Comparison of ENCODE assay signal across 12 cellular contexts in the genomic region with DNA sequence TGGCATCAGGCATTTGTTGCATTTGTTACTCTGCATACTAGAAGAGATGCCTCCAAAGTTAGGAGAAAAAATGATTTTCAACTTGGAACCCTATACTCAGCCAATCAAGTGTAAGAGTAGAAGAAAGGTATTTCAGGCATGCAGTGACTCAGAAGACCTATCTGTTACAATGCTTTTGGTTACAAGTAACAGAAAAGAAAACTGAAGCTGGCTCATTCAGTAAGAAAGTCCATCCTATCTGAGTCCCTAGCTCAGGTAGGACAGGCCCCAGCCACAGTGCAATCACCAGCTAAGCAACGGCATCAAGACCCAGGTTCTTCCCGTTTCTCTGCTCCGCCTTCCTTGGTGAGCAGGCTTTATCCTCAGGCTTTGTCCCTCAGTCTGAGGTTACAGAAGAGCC. TPM values are rescaled to one million over a fixed set of nuclear protein-coding genes. Genes with fewer than 3 reads are reported as not detected.
DNase-seq lines count a peak whose midpoint lies in the region; ATAC-seq and TF ChIP-seq lines count a peak whose summit lies in the region.
"Had no signal": no experiment of that assay in that cellular context is flagged by ENCODE, and none has a peak within 500 bp of the region (broad histone marks: within the 10 kb centered on the region; RNA-seq: fewer than 3 reads in every experiment).

No MANE protein-coding gene starts in this region.

- intact Hi-C loops in mammary epithelial cell (cut with micrococcal nuclease): no loop called here
- intact Hi-C loops in naive thymus-derived CD4-positive, alpha-beta T cell (cut with micrococcal nuclease): no loop called here

- BruUV-seq in mammary epithelial cell (replicated peaks; lab: Mats Ljungman, UMichigan): no TSS peak

- H3K4me2 ChIP-seq in mammary epithelial cell (ENCODE audit: insufficient read depth, low read depth, low read length): peak overlapping the region; percentile 56

- no peak for ATAC-seq in GM19328 (IDR thresholded peaks at IDR 0.05; ENCODE audit: unreplicated experiment)
- ATAC-seq in naive thymus-derived CD4-positive, alpha-beta T cell: no peak
- ATAC-seq: stimulated activated memory B cell treated with anti-CD40 and anti-IgM and Interleukin-4, amounts not matched to agents 10 μg/mL and 1 μg/mL and 100 μg/mL, for 72 hours had no signal

- no peak overlapping the region for H3K9ac ChIP-seq in mammary epithelial cell (ENCODE audit: insufficient read depth, low read length)

- H3K36me3 Mint-ChIP-seq in naive thymus-derived CD4-positive, alpha-beta T cell: peaks cover 0 to 8% (median 4%) of the 10 kb centered on the region in 5 donors

- H3K9me3 ChIP-seq in mammary epithelial cell (replicated peaks; ENCODE audit: insufficient read depth, low read length) (peaks cover 2% of the 10 kb centered on the region), WERI-Rb-1 (ENCODE audit: severe bottlenecking) (no peaks in the 10 kb centered on the region)
- H3K9me3 ChIP-seq in naive thymus-derived CD4-positive, alpha-beta T cell (ENCODE audit: control insufficient read depth in 2 of 3, low read length in 3 of 3): no peaks in the 10 kb centered on the region

- H3K4me3 ChIP-seq in AG09309 (ENCODE audit: control insufficient read depth, low read depth, low read length) (no peak overlapping the region), mammary epithelial cell (replicated peaks in 1 of 3; ENCODE audit: insufficient read depth in 1 of 3, low read depth in 2 of 3, low read length in 3 of 3) (no peak overlapping the region), WERI-Rb-1 (ENCODE audit: low read depth, low read length) (no peak overlapping the region)
- H3K4me3 ChIP-seq in naive thymus-derived CD4-positive, alpha-beta T cell (ENCODE audit: low read length): no peak overlapping the region
- H3K4me3 ChIP-seq: skin epidermis had no signal

- H3K27ac Mint-ChIP-seq in naive thymus-derived CD4-positive, alpha-beta T cell: peak overlapping the region in 1 of 9 donors; percentile 33
- H3K27ac Mint-ChIP-seq: activated B cell treated with CpG ODN at 0.5 μM for 24 hours had no signal

- H3K79me2 ChIP-seq in mammary epithelial cell (ENCODE audit: insufficient read depth, low read length): peaks cover 80% of the 10 kb centered on the region

- peak overlapping the region in 1 of 10 donors; percentile 41 for H3K4me3 Mint-ChIP-seq in naive thymus-derived CD4-positive, alpha-beta T cell
- H3K4me3 Mint-ChIP-seq: activated B cell treated with CpG ODN at 0.5 μM for 24 hours; brain; stimulated activated memory B cell treated with anti-CD40 and anti-IgM and Interleukin-4, amounts not matched to agents 10 μg/mL and 1 μg/mL and 100 μg/mL, for 72 hours had no signal

- WGBS in mammary epithelial cell (ENCODE audit: low coverage, missing lambda C conversion rate): 17% methylated on average over 2 of the region's 3 CpGs

- peak overlapping the region; percentile 40 for H3K27ac ChIP-seq in mammary epithelial cell (ENCODE audit: insufficient read depth, low read depth, low read length)
- no peak overlapping the region for H3K27ac ChIP-seq in WERI-Rb-1
- no peak overlapping the region for H3K27ac ChIP-seq in naive thymus-derived CD4-positive, alpha-beta T cell (ENCODE audit: low read depth, low read length)
- H3K27ac ChIP-seq: skin epidermis had no signal

- H3K27me3 ChIP-seq in mammary epithelial cell (ENCODE audit: insufficient read depth, low read length) (no peaks in the 10 kb centered on the region), WERI-Rb-1 (ENCODE audit: insufficient read depth, low read depth, severe bottlenecking) (peaks cover 2% of the 10 kb centered on the region)
- H3K27me3 ChIP-seq in naive thymus-derived CD4-positive, alpha-beta T cell (ENCODE audit: control insufficient read depth in 2 of 2, insufficient read depth in 2 of 2, low read length in 2 of 2): no peaks in the 10 kb centered on the region

- H4K20me1 ChIP-seq in mammary epithelial cell (ENCODE audit: insufficient read depth, low read length): no peaks in the 10 kb centered on the region

- in situ Hi-C loops in mammary epithelial cell (cut with MboI; ENCODE audit: low sequenced_read_pairs in 2 of 2): no loop called here

- DNase-seq in AG09309 (ENCODE audit: low read depth) (peak; percentile 24), HK-2 (ENCODE audit: unreplicated experiment) (peak; percentile 18), mammary epithelial cell (peak; percentile 54), left kidney (ENCODE audit: low read depth, low spot score) (peak; percentile 32), NCI-H2107 (lab: John Stamatoyannopoulos, UW) (no peak), WERI-Rb-1 (no peak)
- no peak for DNase-seq in naive thymus-derived CD4-positive, alpha-beta T cell
- DNase-seq: activated B cell treated with CpG ODN at 0.5 μM for 24 hours had no signal

- H3K36me3 ChIP-seq in mammary epithelial cell (ENCODE audit: insufficient read depth, low read length) (peaks cover 2% of the 10 kb centered on the region), WERI-Rb-1 (peaks cover 21% of the 10 kb centered on the region)
- H3K36me3 ChIP-seq in naive thymus-derived CD4-positive, alpha-beta T cell (ENCODE audit: control insufficient read depth in 2 of 3, insufficient read depth in 3 of 3, low read length in 3 of 3): no peaks in the 10 kb centered on the region

- H3K27me3 Mint-ChIP-seq in naive thymus-derived CD4-positive, alpha-beta T cell: no peaks in the 10 kb centered on the region
- H3K27me3 Mint-ChIP-seq: activated B cell treated with CpG ODN at 0.5 μM for 24 hours; brain; stimulated activated memory B cell treated with anti-CD40 and anti-IgM and Interleukin-4, amounts not matched to agents 10 μg/mL and 1 μg/mL and 100 μg/mL, for 72 hours had no signal

- CTCF ChIA-PET in mammary epithelial cell (lab: Charles Lee; ENCODE audit: low non-redundant PET): no interaction called here
- CTCF ChIA-PET in naive thymus-derived CD4-positive, alpha-beta T cell (lab: Charles Lee): no interaction called here

- peaks cover 15 to 85% (median 65%) of the 10 kb centered on the region in 7 donors for H3K4me1 Mint-ChIP-seq in naive thymus-derived CD4-positive, alpha-beta T cell

- dilution Hi-C loops in mammary epithelial cell (cut with HindIII; ENCODE audit: low sequenced_read_pairs): no loop called here

- peaks cover 7% of the 10 kb centered on the region for H3K4me1 ChIP-seq in mammary epithelial cell (ENCODE audit: insufficient read depth, low read length)
- H3K4me1 ChIP-seq in naive thymus-derived CD4-positive, alpha-beta T cell (ENCODE audit: control insufficient read depth in 2 of 2, insufficient read depth in 2 of 2, low read length in 2 of 2): peaks cover 15 to 17% of the 10 kb centered on the region in 2 donors

- H3K9me3 Mint-ChIP-seq in naive thymus-derived CD4-positive, alpha-beta T cell: peaks cover 0 to 2% (median 0%) of the 10 kb centered on the region in 11 donors
- H3K9me3 Mint-ChIP-seq: activated B cell treated with CpG ODN at 0.5 μM for 24 hours; stimulated activated memory B cell treated with anti-CD40 and anti-IgM and Interleukin-4, amounts not matched to agents 10 μg/mL and 1 μg/mL and 100 μg/mL, for 72 hours had no signal

- no peak overlapping the region for H2AFZ ChIP-seq in mammary epithelial cell (ENCODE audit: low read depth, low read length)

- POLR2A ChIA-PET in naive thymus-derived CD4-positive, alpha-beta T cell (lab: Charles Lee): no interaction called here

- TF ChIP-seq CTCF in AG09309 (IDR thresholded peaks at IDR 0.05; ENCODE audit: control insufficient read depth, insufficient read depth, low read depth, low read length, missing control alignments) (no peak), mammary epithelial cell (conservative IDR thresholded peaks at IDR 0.05 in 1 of 2, IDR thresholded peaks at IDR 0.05 in 1 of 2; ENCODE audit: extremely low read depth in 1 of 2, insufficient read depth in 1 of 2, low read depth in 1 of 2, low read length in 2 of 2) (no peak), WERI-Rb-1 (IDR thresholded peaks at IDR 0.05; ENCODE audit: low read depth, low read length) (no peak)

RNA-seq across cellular contexts. Expression of a gene that starts 23.3 kb away (rescaled TPM):
- 10 to 100 TPM; 17.5 to 35.6 TPM for total RNA-seq in mammary epithelial cell
- 12.1 TPM for polyA plus RNA-seq in mammary epithelial cell
- polyA minus RNA-seq in mammary epithelial cell: 50.5 TPM
- total RNA-seq in naive thymus-derived CD4-positive, alpha-beta T cell: 100 to 1,000 TPM in 3 of 5 experiments, 10 to 100 TPM in 2; 72.7 to 155 (median 103) TPM
- 10 to 100 TPM; 12.1 to 22.5 TPM for polyA plus RNA-seq in naive thymus-derived CD4-positive, alpha-beta T cell

RNA-seq across cellular contexts. Expression of a gene that starts 54.5 kb away (rescaled TPM):
- total RNA-seq in mammary epithelial cell: 100 to 1,000 TPM in 1 of 2 donors, 10 to 100 TPM in 1; 69.0 to 129 TPM
- 68.1 TPM for polyA plus RNA-seq in mammary epithelial cell
- polyA minus RNA-seq in mammary epithelial cell: 63.3 TPM
- total RNA-seq in naive thymus-derived CD4-positive, alpha-beta T cell: 100 to 1,000 TPM in 2 of 5 experiments, 10 to 100 TPM in 3; 50.6 to 120 (median 61.6) TPM
- 10 to 100 TPM; 20.0 to 47.2 TPM for polyA plus RNA-seq in naive thymus-derived CD4-positive, alpha-beta T cell

Comparison
In these comparisons a context has a peak if more than half of its experiments do, and no peak if none do; other contexts are left out.
1. DNase-seq: peak in AG09309 (single experiment), HK-2 (single experiment), mammary epithelial cell (single experiment) and left kidney (single experiment); none in NCI-H2107 (single experiment), WERI-Rb-1 (single experiment) and naive thymus-derived CD4-positive, alpha-beta T cell (0 of 9).